6 cellular contexts compared by ENCODE assay signal in genomic region chr10:7526017-7526400, GRCh38.
"Had no signal": no experiment of that assay in that cellular context is flagged by ENCODE, and none has a peak within 500 bp of the region (broad histone marks: within the 10 kb centered on the region; RNA-seq: fewer than 3 reads in every experiment).

No MANE protein-coding gene starts in this region.

- DNase-seq: activated CD8-positive, alpha-beta memory T cell treated with anti-CD3 and anti-CD28 coated beads, Interleukin-2, amount 50 U/mL, for 48 hours had no signal

- H3K36me3 ChIP-seq: cardiac muscle cell, heart right ventricle, ovary had no signal

- H3K27me3 ChIP-seq: cardiac muscle cell, ovary, testis had no signal

- H3K4me1 ChIP-seq: heart right ventricle, testis had no signal

- H3K27ac ChIP-seq: cardiac muscle cell, heart right ventricle, ovary, testis, VCaP had no signal

- H3K9me3 ChIP-seq: heart right ventricle, ovary, testis had no signal

- H3K4me3 ChIP-seq: cardiac muscle cell, heart right ventricle, ovary, testis had no signal
